ENCODE assay signal across 1 cellular context in the genomic region with DNA sequence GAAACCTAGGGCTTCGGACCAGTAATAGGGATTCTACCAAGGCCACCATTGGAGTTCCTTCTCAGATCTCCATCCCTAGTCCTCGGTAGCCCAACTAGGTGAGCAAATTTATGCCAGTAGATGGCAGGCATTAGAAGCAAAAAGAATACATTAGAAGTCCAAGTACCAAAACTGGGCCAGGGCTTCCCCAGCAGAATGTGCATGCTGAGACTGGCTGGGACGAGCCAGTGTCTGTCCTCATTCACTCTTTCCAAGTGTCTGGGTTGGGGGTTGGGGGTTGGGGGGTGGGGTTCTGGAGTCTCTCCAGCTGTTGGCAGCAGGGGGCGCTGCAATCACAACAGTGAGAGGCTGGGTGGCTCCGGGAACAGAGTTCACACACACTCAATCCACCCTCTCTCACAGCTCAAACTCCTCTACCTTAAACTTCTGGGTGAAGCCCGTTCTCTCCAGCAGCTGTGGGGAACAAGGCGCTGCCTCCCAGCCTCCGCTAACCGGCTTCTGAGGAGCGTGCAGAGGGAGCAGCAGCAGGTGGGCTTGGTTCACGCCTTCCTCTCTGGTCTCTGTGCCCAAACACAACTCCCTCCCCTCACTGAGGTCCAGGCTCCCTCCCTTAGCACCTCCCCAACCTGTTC.
A peak's percentile ranks its signal among the peaks of the same experiment; 100 is the strongest.
TF ChIP-seq lines count a peak whose summit lies in the region.

No MANE protein-coding gene starts in this region.

TF ChIP-seq in K562, 482 proteins besides CTCF, POLR2A, EP300 and RAD21 (continued from another document):
- TF ChIP-seq CHD1 (IDR thresholded peaks at IDR 0.05; ENCODE audit: low read length) (no peak), SMC3 (conservative IDR thresholded peaks at IDR 0.05; ENCODE audit: insufficient read depth, low read depth, low read length) (0 out of 2 replicates have a peak, but pooled peaks have one; percentile 10), ZNF586 (CRISPR knock-in tag; conservative IDR thresholded peaks at IDR 0.05) (no peak), ZNF184 (CRISPR knock-in tag; IDR thresholded peaks at IDR 0.05) (no peak), HDAC2 (IDR thresholded peaks at IDR 0.05) (no peak)
- TF ChIP-seq, protein P1, sequence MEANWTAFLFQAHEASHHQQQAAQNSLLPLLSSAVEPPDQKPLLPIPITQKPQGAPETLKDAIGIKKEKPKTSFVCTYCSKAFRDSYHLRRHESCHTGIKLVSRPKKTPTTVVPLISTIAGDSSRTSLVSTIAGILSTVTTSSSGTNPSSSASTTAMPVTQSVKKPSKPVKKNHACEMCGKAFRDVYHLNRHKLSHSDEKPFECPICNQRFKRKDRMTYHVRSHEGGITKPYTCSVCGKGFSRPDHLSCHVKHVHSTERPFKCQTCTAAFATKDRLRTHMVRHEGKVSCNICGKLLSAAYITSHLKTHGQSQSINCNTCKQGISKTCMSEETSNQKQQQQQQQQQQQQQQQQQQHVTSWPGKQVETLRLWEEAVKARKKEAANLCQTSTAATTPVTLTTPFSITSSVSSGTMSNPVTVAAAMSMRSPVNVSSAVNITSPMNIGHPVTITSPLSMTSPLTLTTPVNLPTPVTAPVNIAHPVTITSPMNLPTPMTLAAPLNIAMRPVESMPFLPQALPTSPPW (CRISPR knock-in tag; IDR thresholded peaks at IDR 0.05) = 0 out of 2 replicates have a peak, but pooled peaks have one; percentile 29
- TF ChIP-seq, protein P2, sequence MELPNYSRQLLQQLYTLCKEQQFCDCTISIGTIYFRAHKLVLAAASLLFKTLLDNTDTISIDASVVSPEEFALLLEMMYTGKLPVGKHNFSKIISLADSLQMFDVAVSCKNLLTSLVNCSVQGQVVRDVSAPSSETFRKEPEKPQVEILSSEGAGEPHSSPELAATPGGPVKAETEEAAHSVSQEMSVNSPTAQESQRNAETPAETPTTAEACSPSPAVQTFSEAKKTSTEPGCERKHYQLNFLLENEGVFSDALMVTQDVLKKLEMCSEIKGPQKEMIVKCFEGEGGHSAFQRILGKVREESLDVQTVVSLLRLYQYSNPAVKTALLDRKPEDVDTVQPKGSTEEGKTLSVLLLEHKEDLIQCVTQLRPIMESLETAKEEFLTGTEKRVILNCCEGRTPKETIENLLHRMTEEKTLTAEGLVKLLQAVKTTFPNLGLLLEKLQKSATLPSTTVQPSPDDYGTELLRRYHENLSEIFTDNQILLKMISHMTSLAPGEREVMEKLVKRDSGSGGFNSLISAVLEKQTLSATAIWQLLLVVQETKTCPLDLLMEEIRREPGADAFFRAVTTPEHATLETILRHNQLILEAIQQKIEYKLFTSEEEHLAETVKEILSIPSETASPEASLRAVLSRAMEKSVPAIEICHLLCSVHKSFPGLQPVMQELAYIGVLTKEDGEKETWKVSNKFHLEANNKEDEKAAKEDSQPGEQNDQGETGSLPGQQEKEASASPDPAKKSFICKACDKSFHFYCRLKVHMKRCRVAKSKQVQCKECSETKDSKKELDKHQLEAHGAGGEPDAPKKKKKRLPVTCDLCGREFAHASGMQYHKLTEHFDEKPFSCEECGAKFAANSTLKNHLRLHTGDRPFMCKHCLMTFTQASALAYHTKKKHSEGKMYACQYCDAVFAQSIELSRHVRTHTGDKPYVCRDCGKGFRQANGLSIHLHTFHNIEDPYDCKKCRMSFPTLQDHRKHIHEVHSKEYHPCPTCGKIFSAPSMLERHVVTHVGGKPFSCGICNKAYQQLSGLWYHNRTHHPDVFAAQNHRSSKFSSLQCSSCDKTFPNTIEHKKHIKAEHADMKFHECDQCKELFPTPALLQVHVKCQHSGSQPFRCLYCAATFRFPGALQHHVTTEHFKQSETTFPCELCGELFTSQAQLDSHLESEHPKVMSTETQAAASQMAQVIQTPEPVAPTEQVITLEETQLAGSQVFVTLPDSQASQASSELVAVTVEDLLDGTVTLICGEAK (IDR thresholded peaks at IDR 0.05) = no peak
- TF ChIP-seq, protein P2 (CRISPR knock-in tag; IDR thresholded peaks at IDR 0.05) = no peak
- TF ChIP-seq, protein P3, sequence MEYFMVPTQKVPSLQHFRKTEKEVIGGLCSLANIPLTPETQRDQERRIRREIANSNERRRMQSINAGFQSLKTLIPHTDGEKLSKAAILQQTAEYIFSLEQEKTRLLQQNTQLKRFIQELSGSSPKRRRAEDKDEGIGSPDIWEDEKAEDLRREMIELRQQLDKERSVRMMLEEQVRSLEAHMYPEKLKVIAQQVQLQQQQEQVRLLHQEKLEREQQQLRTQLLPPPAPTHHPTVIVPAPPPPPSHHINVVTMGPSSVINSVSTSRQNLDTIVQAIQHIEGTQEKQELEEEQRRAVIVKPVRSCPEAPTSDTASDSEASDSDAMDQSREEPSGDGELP (CRISPR knock-in tag; IDR thresholded peaks at IDR 0.05; ENCODE audit: borderline replicate concordance) = 0 out of 2 replicates have a peak, but pooled peaks have one; percentile 16
